ENCODE assay signal across 15 cellular contexts in genomic region chr14:52266179-52266578, GRCh38. TPM values are rescaled to one million over a fixed set of nuclear protein-coding genes. Genes with fewer than 3 reads are reported as not detected.
A peak's percentile ranks its signal among the peaks of the same experiment; 100 is the strongest.
DNase-seq lines count a peak whose midpoint lies in the region; ATAC-seq and TF ChIP-seq lines count a peak whose summit lies in the region.
"Had no signal": no experiment of that assay in that cellular context is flagged by ENCODE, and none has a peak within 500 bp of the region (broad histone marks: within the 10 kb centered on the region; RNA-seq: fewer than 3 reads in every experiment).

No MANE protein-coding gene starts in this region.

- no peak overlapping the region for H3K56ac ChIP-seq in IMR-90 (ENCODE audit: extremely low read depth, insufficient read depth, low read length)

- no peaks in the 10 kb centered on the region for H3K9me3 Mint-ChIP-seq in central memory CD8-positive, alpha-beta T cell
- H3K9me3 Mint-ChIP-seq in nephron (no peaks in the 10 kb centered on the region), nephron progenitor cell (no peaks in the 10 kb centered on the region)

- H2BK120ac ChIP-seq in IMR-90 (ENCODE audit: low read depth, low read length): no peak overlapping the region

- BruUV-seq in IMR-90 (replicated peaks; lab: Mats Ljungman, UMichigan): no TSS peak

- H3K4me3 ChIP-seq in AG09309 (ENCODE audit: control insufficient read depth, low read depth, low read length): no peak overlapping the region
- no peak overlapping the region for H3K4me3 ChIP-seq in IMR-90 (ENCODE audit: insufficient read depth, low read depth, low read length)
- H3K4me3 ChIP-seq: mucosa of descending colon had no signal

- DNase-seq in AG09309 (ENCODE audit: low read depth) (peak; percentile 56), IMR-90 (peak; percentile 49), NOMO-1 (lab: John Stamatoyannopoulos, UW; ENCODE audit: unreplicated experiment in 2 of 2) (no peak), NCI-H1092 (lab: John Stamatoyannopoulos, UW) (no peak), nephron progenitor cell (no peak)
- DNase-seq in central memory CD8-positive, alpha-beta T cell (ENCODE audit: low spot score in 2 of 2): no peak
- DNase-seq: activated CD4-positive, CD25-positive, alpha-beta regulatory T cell treated with anti-CD3 and anti-CD28 coated beads, Interleukin-2, amount 50 U/mL, for 72 hours; BE2C; GOT3; NCI-H526 treated with DMSO at 0.1 percent for 48 hours; stimulated activated CD4-positive, alpha-beta T cell treated with anti-CD3 and anti-CD28 coated beads, Interleukin-15, amount 100 ng/mL, for 24 hours had no signal

- no peak overlapping the region for H4K5ac ChIP-seq in IMR-90 (ENCODE audit: low read depth, low read length)

- H3K14ac ChIP-seq in IMR-90 (replicated peaks; ENCODE audit: low read depth, low read length): no peak overlapping the region

- dilution Hi-C loops in IMR-90 (cut with HindIII; ENCODE audit: low sequenced_read_pairs, unreplicated experiment): no loop called here

- H3K79me1 ChIP-seq in IMR-90 (ENCODE audit: low read depth in 1 of 2, low read length in 2 of 2): no peaks in the 10 kb centered on the region

- H3K4me2 ChIP-seq in IMR-90 (ENCODE audit: low read depth, low read length): no peak overlapping the region

- H2BK5ac ChIP-seq in IMR-90 (ENCODE audit: low read depth, low read length, poor library complexity, severe bottlenecking): no peak overlapping the region

- H3K18ac ChIP-seq in IMR-90 (ENCODE audit: low read depth, low read length): no peak overlapping the region

- TF ChIP-seq CTCF in AG09309 (IDR thresholded peaks at IDR 0.05; ENCODE audit: control insufficient read depth, insufficient read depth, low read depth, low read length, missing control alignments): no peak
- TF ChIP-seq CTCF in IMR-90 (conservative IDR thresholded peaks at IDR 0.05; ENCODE audit: low read depth, low read length): no peak
- no peak for TF ChIP-seq CTCF in nephron (IDR thresholded peaks at IDR 0.05; ENCODE audit: unreplicated experiment in 3 of 3)
- TF ChIP-seq CTCF in nephron progenitor cell (IDR thresholded peaks at IDR 0.05): no peak

- H3K9me3 ChIP-seq in IMR-90 (ENCODE audit: control insufficient read depth, insufficient read depth, low read length): no peaks in the 10 kb centered on the region
- H3K9me3 ChIP-seq: BE2C, mucosa of descending colon had no signal

- H3K27ac Mint-ChIP-seq in central memory CD8-positive, alpha-beta T cell (ENCODE audit: low read depth): peak overlapping the region; percentile 92
- peak overlapping the region in 1 of 3 experiments; percentile 6 for H3K27ac Mint-ChIP-seq in nephron
- H3K27ac Mint-ChIP-seq in nephron progenitor cell: no peak overlapping the region

- no peak overlapping the region for H2BK20ac ChIP-seq in IMR-90 (ENCODE audit: low read depth, low read length)

- no peak overlapping the region for H3K9ac ChIP-seq in IMR-90 (ENCODE audit: low read depth, low read length)

- H3K23ac ChIP-seq in IMR-90 (ENCODE audit: low read depth, low read length): no peak overlapping the region

- 33% methylated on average over 1 of the region's 3 CpGs; no CpG with 5 or more reads in 1 of the 2 experiments for WGBS in IMR-90 (ENCODE audit: extremely low coverage in 2 of 2, insufficient read length in 1 of 2), 2 experiments

- peaks cover 4% of the 10 kb centered on the region; the same call in 1 of the 2 replicates for H3K4me1 ChIP-seq in IMR-90 (ENCODE audit: control insufficient read depth, insufficient read depth, low read length)
- H3K4me1 ChIP-seq: BE2C had no signal

- H2AFZ ChIP-seq in IMR-90 (replicated peaks; ENCODE audit: low read length, poor library complexity): no peak overlapping the region

- H3K27ac ChIP-seq in IMR-90 (ENCODE audit: insufficient read depth, low read length): no peak overlapping the region

- no peaks in the 10 kb centered on the region for H3K36me3 ChIP-seq in IMR-90 (ENCODE audit: control insufficient read depth, insufficient read depth, low read length)
- H3K36me3 ChIP-seq: BE2C had no signal

- no peak overlapping the region for H4K8ac ChIP-seq in IMR-90 (ENCODE audit: low read depth in 2 of 2, low read length in 2 of 2)

- no peak for TF ChIP-seq RAD21 in IMR-90 (IDR thresholded peaks at IDR 0.05; ENCODE audit: low read length)

- no peak for TF ChIP-seq POLR2A in IMR-90 (IDR thresholded peaks at IDR 0.05; ENCODE audit: low read depth, low read length)

- in situ Hi-C loops in IMR-90 (cut with MboI; ENCODE audit: low sequenced_read_pairs): no loop called here

- no peak overlapping the region for H2AK9ac ChIP-seq in IMR-90 (replicated peaks; ENCODE audit: low read depth, low read length, poor library complexity)

- intact Hi-C loops in IMR-90 (cut with micrococcal nuclease): no loop called here

- H4K91ac ChIP-seq in IMR-90 (ENCODE audit: insufficient read depth, low read depth, low read length): no peak overlapping the region

- peaks cover 50% of the 10 kb centered on the region for H3K27me3 ChIP-seq in IMR-90 (ENCODE audit: control insufficient read depth, insufficient read depth, low read length)

- H2BK15ac ChIP-seq in IMR-90 (ENCODE audit: low read depth, low read length): no peak overlapping the region

- H2AK5ac ChIP-seq in IMR-90 (ENCODE audit: low read depth, low read length): no peak overlapping the region

- H3K4ac ChIP-seq in IMR-90 (ENCODE audit: low read depth, low read length): no peak overlapping the region

- CTCF ChIA-PET in IMR-90 (lab: Yijun Ruan, JAX): no interaction called here

- peak; percentile 13; the same call in 1 of the 2 replicates for ATAC-seq in IMR-90 (ENCODE audit: low read depth)
- no peak for ATAC-seq in central memory CD8-positive, alpha-beta T cell (replicated peaks; ENCODE audit: extremely low read depth, poor library complexity, severe bottlenecking)
- no peak for ATAC-seq in HG03342 (IDR thresholded peaks at IDR 0.05; ENCODE audit: unreplicated experiment)
- ATAC-seq: mucosa of descending colon had no signal

- 0 out of 2 replicates have a peak, but pooled peaks cover 3% of the 10 kb centered on the region for H3K9me1 ChIP-seq in IMR-90 (ENCODE audit: insufficient read depth, low read length)

- no peaks in the 10 kb centered on the region for H3K27me3 Mint-ChIP-seq in central memory CD8-positive, alpha-beta T cell
- H3K27me3 Mint-ChIP-seq in nephron (ENCODE audit: low read depth) (peaks cover 75% of the 10 kb centered on the region), nephron progenitor cell (ENCODE audit: low read depth, poor library complexity) (peaks cover 74% of the 10 kb centered on the region)

- POLR2A ChIA-PET in IMR-90 (lab: Charles Lee; ENCODE audit: unreplicated experiment): no interaction called here

- no peaks in the 10 kb centered on the region for H4K20me1 ChIP-seq in IMR-90 (ENCODE audit: insufficient read depth, low read length)

- peak overlapping the region; percentile 99 for H3K4me3 Mint-ChIP-seq in central memory CD8-positive, alpha-beta T cell
- H3K4me3 Mint-ChIP-seq in nephron (peak overlapping the region in 2 of 3 experiments; percentile 10 to 81), nephron progenitor cell (no peak overlapping the region)

- H3K4me1 Mint-ChIP-seq in central memory CD8-positive, alpha-beta T cell: peaks cover 59% of the 10 kb centered on the region
- H3K4me1 Mint-ChIP-seq in nephron (peaks cover 33% of the 10 kb centered on the region), nephron progenitor cell (peaks cover 18% of the 10 kb centered on the region)

- H3K36me3 Mint-ChIP-seq in central memory CD8-positive, alpha-beta T cell (ENCODE audit: insufficient read depth): peaks cover 18% of the 10 kb centered on the region
- no peaks in the 10 kb centered on the region for H3K36me3 Mint-ChIP-seq in nephron (ENCODE audit: low read depth)
- no peaks in the 10 kb centered on the region for H3K36me3 Mint-ChIP-seq in nephron progenitor cell (ENCODE audit: low read depth)

TF ChIP-seq in IMR-90, 13 proteins besides CTCF, POLR2A, EP300 and RAD21:
- no peak for TF ChIP-seq SMC3 (IDR thresholded peaks at IDR 0.05; ENCODE audit: low read depth, low read length)
- TF ChIP-seq CHD1 (IDR thresholded peaks at IDR 0.05; ENCODE audit: low read depth, low read length): no peak
- no peak for TF ChIP-seq MAFK (IDR thresholded peaks at IDR 0.05; ENCODE audit: low read depth, low read length)
- no peak for TF ChIP-seq MXI1 (IDR thresholded peaks at IDR 0.05; ENCODE audit: borderline replicate concordance, low read depth, low read length)
- TF ChIP-seq NFE2L2 (IDR thresholded peaks at IDR 0.05; ENCODE audit: low read depth, low read length): no peak
- TF ChIP-seq FOS (IDR thresholded peaks at IDR 0.05; ENCODE audit: low read depth, low read length): no peak

RNA-seq across cellular contexts. Expression of gene PTGDR, which starts 1.3 kb away (rescaled TPM):
- total RNA-seq in IMR-90 (2012; rRNA removed): not detected in 2 replicates
- polyA plus RNA-seq in IMR-90 (2012; rRNA removed): not detected in 2 replicates
- polyA plus RNA-seq in IMR-90 (2012; cell fraction: cytosol; rRNA removed): not detected in 2 replicates
- polyA plus RNA-seq in IMR-90 (2012; cell fraction: nucleus; rRNA removed; ENCODE audit: low replicate concordance): not detected in 2 replicates
- total RNA-seq: SK-MEL-5 had no signal

RNA-seq across cellular contexts. Expression of gene PTGER2, which starts 47.9 kb away (rescaled TPM):
- total RNA-seq in IMR-90 (2012; rRNA removed): 24.7 and 33.6 TPM in 2 replicates
- 58.5 and 59.4 TPM in 2 replicates for polyA plus RNA-seq in IMR-90 (2012; rRNA removed)
- polyA plus RNA-seq in IMR-90 (2012; cell fraction: cytosol; rRNA removed): 23.6 and 49.1 TPM in 2 replicates
- 12.4 and 18.8 TPM in 2 replicates for polyA plus RNA-seq in IMR-90 (2012; cell fraction: nucleus; rRNA removed; ENCODE audit: low replicate concordance)
- total RNA-seq: SK-MEL-5 had no signal

Comparison
In these comparisons a context has a peak if more than half of its experiments do, and no peak if none do; other contexts are left out.
1. DNase-seq: peak in AG09309 (single experiment) and IMR-90 (single experiment); none in central memory CD8-positive, alpha-beta T cell (0 of 2), NOMO-1 (0 of 2), NCI-H1092 (single experiment) and nephron progenitor cell (single experiment).